ENCODE assay signal across 23 cellular contexts in genomic region chr10:14125564-14125963, GRCh38.
"Had no signal": no experiment of that assay in that cellular context is flagged by ENCODE, and none has a peak within 500 bp of the region (broad histone marks: within the 10 kb centered on the region; RNA-seq: fewer than 3 reads in every experiment).

No MANE protein-coding gene starts in this region.

- H2AFZ ChIP-seq: hepatocyte had no signal

- H3K27ac Mint-ChIP-seq: mesothelial cell of epicardium; natural killer cell; nephron progenitor cell; progenitor cell of endocrine pancreas; stimulated activated effector memory CD8-positive, alpha-beta T cell treated with anti-CD3 and anti-CD28 coated beads, Interleukin-12 subunit alpha, Interleukin-12 subunit beta, amount 100 ng/mL, for 72 hours; stimulated activated naive CD8-positive, alpha-beta T cell treated with anti-CD3 and anti-CD28 coated beads, Interleukin-15, Interleukin-2, amounts not matched to agents 100 ng/mL and 50 ng/mL, for 24 hours; type B pancreatic cell had no signal

- H3K4me2 ChIP-seq: hepatocyte had no signal

- ATAC-seq: right cardiac atrium; stimulated activated effector memory CD8-positive, alpha-beta T cell treated with anti-CD3 and anti-CD28 coated beads, Interleukin-12 subunit alpha, Interleukin-12 subunit beta, amount 100 ng/mL, for 72 hours had no signal

- H3K4me3 Mint-ChIP-seq: mesothelial cell of epicardium; naive B cell; natural killer cell; nephron progenitor cell; stimulated activated effector memory CD8-positive, alpha-beta T cell treated with anti-CD3 and anti-CD28 coated beads, Interleukin-12 subunit alpha, Interleukin-12 subunit beta, amount 100 ng/mL, for 72 hours; stimulated activated naive CD8-positive, alpha-beta T cell treated with anti-CD3 and anti-CD28 coated beads, Interleukin-15, Interleukin-2, amounts not matched to agents 100 ng/mL and 50 ng/mL, for 24 hours; type B pancreatic cell had no signal

- H3K4me1 ChIP-seq: left ventricle myocardium inferior, sigmoid colon, spleen, tibial nerve, uterus had no signal

- H3K36me3 ChIP-seq: left ventricle myocardium inferior, sigmoid colon, spleen, tibial nerve, uterus had no signal

- H3K36me3 Mint-ChIP-seq: mesothelial cell of epicardium; naive B cell; natural killer cell; stimulated activated effector memory CD8-positive, alpha-beta T cell treated with anti-CD3 and anti-CD28 coated beads, Interleukin-12 subunit alpha, Interleukin-12 subunit beta, amount 100 ng/mL, for 72 hours had no signal

- H3K4me1 Mint-ChIP-seq: mesothelial cell of epicardium; natural killer cell; stimulated activated effector memory CD8-positive, alpha-beta T cell treated with anti-CD3 and anti-CD28 coated beads, Interleukin-12 subunit alpha, Interleukin-12 subunit beta, amount 100 ng/mL, for 72 hours had no signal

- H3K27me3 ChIP-seq: hepatocyte, sigmoid colon, spleen, tibial nerve, uterus had no signal

- FAIRE-seq: small intestine had no signal

- H3K4me3 ChIP-seq: hepatocyte, left ventricle myocardium inferior, lung, sigmoid colon, spleen, tibial nerve, uterus had no signal

- H3K9me3 ChIP-seq: left ventricle myocardium inferior, sigmoid colon, spleen, tibial nerve, uterus had no signal

- H3K79me2 ChIP-seq: hepatocyte had no signal

- H3K27ac ChIP-seq: hepatocyte, left ventricle myocardium inferior, sigmoid colon, spleen, tibial nerve, uterus had no signal

- DNase-seq: islet precursor cell; left ventricle myocardium inferior; mesendoderm; naive B cell; natural killer cell; nephron progenitor cell; nucleus accumbens; right cardiac atrium; sigmoid colon; small intestine; spleen; stimulated activated CD4-positive, alpha-beta T cell treated with anti-CD3 and anti-CD28 coated beads, Interleukin-4, amount 100 ng/mL, for 24 hours; stimulated activated naive CD4-positive, alpha-beta T cell; substantia nigra; uterus had no signal

- H3K27me3 Mint-ChIP-seq: progenitor cell of endocrine pancreas, type B pancreatic cell had no signal

- H3K9me3 Mint-ChIP-seq: naive B cell; natural killer cell; stimulated activated effector memory CD8-positive, alpha-beta T cell treated with anti-CD3 and anti-CD28 coated beads, Interleukin-12 subunit alpha, Interleukin-12 subunit beta, amount 100 ng/mL, for 72 hours; stimulated activated naive CD8-positive, alpha-beta T cell treated with anti-CD3 and anti-CD28 coated beads, Interleukin-15, Interleukin-2, amounts not matched to agents 100 ng/mL and 50 ng/mL, for 24 hours had no signal
